ENCODE assay signal across 8 cellular contexts in the genomic region with DNA sequence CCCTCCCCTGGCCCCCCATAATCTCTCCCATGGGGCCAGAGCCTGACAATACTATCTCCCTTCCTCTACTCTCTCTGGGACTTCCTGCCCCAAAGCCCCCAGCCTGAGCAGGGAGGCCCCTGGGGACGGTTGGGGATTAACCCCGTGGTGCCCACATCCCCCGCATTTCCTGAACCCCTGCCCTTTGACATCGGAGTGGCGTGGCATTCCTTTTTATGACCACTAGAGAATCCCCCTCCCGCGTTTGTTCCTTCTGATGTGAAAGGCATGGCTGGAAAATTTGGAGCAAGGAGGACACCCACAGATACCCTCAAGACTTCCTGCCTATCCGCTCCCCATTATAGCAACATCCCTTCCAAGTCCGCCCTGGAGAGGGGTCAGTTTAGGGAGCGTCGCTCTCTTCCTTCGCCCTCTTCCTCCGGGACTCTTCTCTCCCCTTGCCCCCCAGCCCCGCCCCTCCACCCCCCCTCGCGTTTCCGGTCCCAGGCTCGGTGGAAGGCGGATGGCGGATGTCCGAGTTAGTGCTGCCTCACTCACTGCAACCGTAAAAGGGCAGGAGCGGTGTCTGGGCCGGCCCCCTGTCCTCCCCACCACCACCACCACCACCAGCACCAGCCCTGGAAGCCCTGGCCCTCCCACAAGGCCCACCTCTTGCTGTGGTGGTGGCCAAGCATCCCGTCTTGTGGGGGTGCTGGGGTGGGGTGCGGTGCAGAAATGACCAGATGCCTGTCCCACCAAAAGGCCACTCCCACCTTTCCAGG. TPM values are rescaled to one million over a fixed set of nuclear protein-coding genes. Genes with fewer than 3 reads are reported as not detected.
A peak's percentile ranks its signal among the peaks of the same experiment; 100 is the strongest.
DNase-seq lines count a peak whose midpoint lies in the region; ATAC-seq, FAIRE-seq and TF ChIP-seq lines count a peak whose summit lies in the region.

No MANE protein-coding gene starts in this region.

- TSS peak; percentile 56 for BruUV-seq in K562 (replicated peaks; lab: Mats Ljungman, UMichigan)

- TF ChIP-seq POLR2A in K562 (conservative IDR thresholded peaks at IDR 0.05), result peak; percentile 70

- no peaks in the 10 kb centered on the region for H3K9me3 ChIP-seq in OCI-LY1 (ENCODE audit: low read length)
- H3K9me3 ChIP-seq in K562 (replicated peaks; ENCODE audit: control insufficient read depth, insufficient read depth, low read depth, low read length), result no peaks in the 10 kb centered on the region
- H3K9me3 ChIP-seq in iPS-20b (ENCODE audit: insufficient read depth, low read depth, low read length), result no peaks in the 10 kb centered on the region
- H3K9me3 ChIP-seq in skeletal muscle tissue (ENCODE audit: control insufficient read depth in 3 of 3, low read length in 3 of 3), result no peaks in the 10 kb centered on the region

- 1% methylated on average over 12 of the region's 26 CpGs for WGBS in K562 (ENCODE audit: insufficient coverage, low coverage, missing lambda C conversion rate)

- H2AFZ ChIP-seq in OCI-LY1 (ENCODE audit: low read length), result no peak overlapping the region
- peak overlapping the region; percentile 62 for H2AFZ ChIP-seq in K562 (ENCODE audit: low read depth, low read length)

- no peak for TF ChIP-seq RAD21 in K562 (CRISPR knock-in tag; conservative IDR thresholded peaks at IDR 0.05 in 1 of 2, IDR thresholded peaks at IDR 0.05 in 1 of 2)

- POLR2A ChIA-PET in K562 (lab: Yijun Ruan, JAX), result interaction anchor here (0.5 to 1.6 kb wide), 5 partner anchors 16 to 81 kb away, joined by 3 to 4 read pairs (median 3); no protein-coding TSS in a partner anchor

- in situ Hi-C loops in K562 (cut with MboI), result no loop called here

- H3K4me1 ChIP-seq in OCI-LY1 (ENCODE audit: insufficient read depth, low read length, severe bottlenecking) (peaks cover 52% of the 10 kb centered on the region), K562 (replicated peaks in 1 of 2; ENCODE audit: control insufficient read depth in 2 of 2, insufficient read depth in 2 of 2, low read length in 2 of 2) (peaks cover 38 to 51% of the 10 kb centered on the region in 2 experiments), iPS-20b (ENCODE audit: insufficient read depth, low read length) (peaks cover 10% of the 10 kb centered on the region), skeletal muscle tissue (ENCODE audit: control insufficient read depth in 3 of 3, insufficient read depth in 3 of 3, low read length in 3 of 3) (peaks cover 27 to 39% (median 28%) of the 10 kb centered on the region in 3 donors)

- no peaks in the 10 kb centered on the region for H3K27me3 ChIP-seq in OCI-LY1 (ENCODE audit: insufficient read depth, low read length)
- H3K27me3 ChIP-seq in K562 (ENCODE audit: control insufficient read depth in 2 of 2, insufficient read depth in 2 of 2, low read length in 2 of 2), result no peaks in the 10 kb centered on the region
- H3K27me3 ChIP-seq in iPS-20b (ENCODE audit: insufficient read depth, low read length), result no peaks in the 10 kb centered on the region
- H3K27me3 ChIP-seq in skeletal muscle tissue (ENCODE audit: control insufficient read depth in 3 of 3, insufficient read depth in 3 of 3, low read length in 3 of 3), result no peaks in the 10 kb centered on the region

- no peak for TF ChIP-seq CTCF in OCI-LY1 (IDR thresholded peaks at IDR 0.05; ENCODE audit: low read length)
- TF ChIP-seq CTCF in K562 (IDR thresholded peaks at IDR 0.05 in 2 of 3, conservative IDR thresholded peaks at IDR 0.05 in 1 of 3; ENCODE audit: insufficient read depth in 2 of 3, low read depth in 1 of 3, low read length in 3 of 3), result no peak; a peak in 1 of 6 replicates

- ATAC-seq in K562, result peak; percentile 67
- ATAC-seq in GM19023 (IDR thresholded peaks at IDR 0.05; ENCODE audit: unreplicated experiment), result no peak

- H3K4me3 ChIP-seq in OCI-LY1 (ENCODE audit: low read depth, low read length, poor library complexity, severe bottlenecking) (peak overlapping the region; percentile 94), K562 (peak overlapping the region; percentile 99), iPS-20b (ENCODE audit: low read length) (peak overlapping the region; percentile 99), skeletal muscle tissue (ENCODE audit: low read length in 3 of 3) (peak overlapping the region; percentile 71 to 96 (median 93))

- H3K79me2 ChIP-seq in OCI-LY1 (ENCODE audit: insufficient read depth, low read length) (0 out of 2 replicates have a peak, but pooled peaks cover 7% of the 10 kb centered on the region), K562 (ENCODE audit: control insufficient read depth, insufficient read depth, low read length) (peaks cover 78% of the 10 kb centered on the region)

- peak; percentile 50; the same call in 1 of the 2 replicates for TF ChIP-seq EP300 in K562 (IDR thresholded peaks at IDR 0.05; ENCODE audit: low read length)

- FAIRE-seq in GM19239 (lab: Jason Lieb, UNC), result peak; percentile 80
- FAIRE-seq in K562 (lab: Jason Lieb, UNC), result no peak

- H3K9me2 ChIP-seq in OCI-LY1 (ENCODE audit: low read depth, low read length), result no peaks in the 10 kb centered on the region

- intact Hi-C loops in K562 (cut with micrococcal nuclease), result loop anchor here (5.0 kb wide), 1 partner anchor 133 kb away; no protein-coding TSS in a partner anchor

- no peaks in the 10 kb centered on the region for H3K9me1 ChIP-seq in K562 (ENCODE audit: control insufficient read depth, insufficient read depth, low read length)

- CTCF ChIA-PET in K562 (lab: Yijun Ruan, JAX; ENCODE audit: low intra/inter-chr PET ratio), result no interaction called here

- H3K27ac ChIP-seq in OCI-LY1 (ENCODE audit: low read depth, low read length, poor library complexity, severe bottlenecking) (peak overlapping the region; percentile 86), K562 (ENCODE audit: extremely low read depth, low read depth, low read length) (peak overlapping the region; percentile 98), iPS-20b (ENCODE audit: low read length) (peak overlapping the region; percentile 98), skeletal muscle tissue (ENCODE audit: low read depth, low read length) (peak overlapping the region; percentile 88)

- peak overlapping the region; percentile 83 for H3K4me2 ChIP-seq in OCI-LY1 (ENCODE audit: low read length)
- peak overlapping the region; percentile 97 for H3K4me2 ChIP-seq in K562 (ENCODE audit: insufficient read depth, low read length)

- H4K20me1 ChIP-seq in OCI-LY1 (ENCODE audit: insufficient read depth, low read length) (no peaks in the 10 kb centered on the region), K562 (replicated peaks; ENCODE audit: control insufficient read depth, insufficient read depth, low read length) (no peaks in the 10 kb centered on the region; the same call in 1 of the 2 replicates)

- DNase-seq in C1 segment of cervical spinal cord (lab: John Stamatoyannopoulos, UW) (peak in 8 of 14 donors; percentile 9 to 43 (median 22)), GM19239 (ENCODE audit: insufficient read length, low spot score) (peak; percentile 73), K562 (ENCODE audit: extremely low read depth in 1 of 4, low spot score in 3 of 4) (peak; percentile 64 to 89 (median 76)), medulla oblongata (ENCODE audit: extremely low spot score) (no peak)

- H3K9ac ChIP-seq in OCI-LY1 (ENCODE audit: low read length), result peak overlapping the region; percentile 92
- H3K9ac ChIP-seq in K562 (ENCODE audit: insufficient read depth in 1 of 2, low read depth in 2 of 2, low read length in 2 of 2), result peak overlapping the region; percentile 95 to 97
- peak overlapping the region; percentile 96; the same call in 1 of the 2 replicates for H3K9ac ChIP-seq in iPS-20b (ENCODE audit: low read depth, low read length)
- peak overlapping the region; percentile 61 to 93 (median 70) for H3K9ac ChIP-seq in skeletal muscle tissue (ENCODE audit: low read depth in 1 of 3, low read length in 3 of 3)

- H3K36me3 ChIP-seq in OCI-LY1 (ENCODE audit: insufficient read depth, low read length) (no peaks in the 10 kb centered on the region), K562 (ENCODE audit: control insufficient read depth, insufficient read depth, low read length) (peaks cover 43% of the 10 kb centered on the region; the same call in 2 of the 3 replicates), iPS-20b (ENCODE audit: insufficient read depth, low read depth, low read length) (peaks cover 6% of the 10 kb centered on the region; the same call in 1 of the 2 replicates), skeletal muscle tissue (ENCODE audit: control insufficient read depth in 3 of 3, insufficient read depth in 3 of 3, low read length in 3 of 3) (no peaks in the 10 kb centered on the region)

- no peaks in the 10 kb centered on the region for H3F3A ChIP-seq in OCI-LY1 (ENCODE audit: insufficient read depth, low read length)

RNA-seq across cellular contexts. Expression of a gene that starts 1.8 kb away (rescaled TPM):
- total RNA-seq in K562 (2011; cell fraction: chromatin; rRNA removed; ENCODE audit: low replicate concordance), result 123 and 279 TPM in 2 replicates
- total RNA-seq in K562 (2011; cell fraction: nucleolus; rRNA removed), result 127 and 148 TPM in 2 replicates
- total RNA-seq in K562 (2011; cell fraction: nucleoplasm; rRNA removed), result 106 and 127 TPM in 2 replicates
- 207 and 522 TPM in 2 replicates for total RNA-seq in K562 (2014; rRNA removed)
- 98.6 and 104 TPM in 2 replicates for total RNA-seq in K562 (2014; rRNA removed; fragmentation: Illumina TruSeq; extraction: Trizol)
- total RNA-seq in K562 (2015; rRNA removed; fragmentation: Illumina TruSeq; extraction: Trizol), result 112 and 114 TPM in 2 replicates
- 248 and 261 TPM in 2 replicates for total RNA-seq in K562 (2021)
- 92.0 and 102 TPM in 2 replicates for polyA plus RNA-seq in K562 (2011; rRNA removed)
- 80.7 and 337 TPM in 2 replicates for polyA plus RNA-seq in K562 (2011; cell fraction: cytosol; rRNA removed)
- polyA plus RNA-seq in K562 (2011; cell fraction: nucleus; rRNA removed), result 119 and 149 TPM in 2 replicates
- polyA plus RNA-seq in K562 (2012), result 109 and 183 TPM in 2 replicates
- polyA plus RNA-seq in K562 (2014; fragmentation: Illumina TruSeq; extraction: Trizol), result 169 and 182 TPM in 2 replicates
- polyA plus RNA-seq in K562 (2014; fragmentation: Nextera tagmentation; extraction: Ambion mirVana), result 10 to 100 TPM; 16.7 to 22.6 TPM
- 148 and 251 TPM in 2 replicates for polyA plus RNA-seq in K562 (2014; rRNA removed)
- polyA minus RNA-seq in K562 (2011; rRNA and poly(A)+ RNA removed), result 55.1 and 66.5 TPM in 2 replicates
- polyA minus RNA-seq in K562 (2011; cell fraction: cytosol; rRNA and poly(A)+ RNA removed), result 131 and 134 TPM in 2 replicates
- 72.3 and 93.4 TPM in 2 replicates for polyA minus RNA-seq in K562 (2011; cell fraction: nucleus; rRNA and poly(A)+ RNA removed)
- total RNA-seq in skeletal muscle tissue, result 32.4 TPM

RNA-seq across cellular contexts. Expression of a gene that starts 10.9 kb away (rescaled TPM):
- 2.8 and 3.4 TPM in 2 replicates for total RNA-seq in K562 (2011; cell fraction: chromatin; rRNA removed; ENCODE audit: low replicate concordance)
- total RNA-seq in K562 (2011; cell fraction: nucleolus; rRNA removed), result 3.5 and 5.0 TPM in 2 replicates
- total RNA-seq in K562 (2011; cell fraction: nucleoplasm; rRNA removed), result 2.3 and 3.4 TPM in 2 replicates
- total RNA-seq in K562 (2014; rRNA removed) (6.2 and 8.7 TPM in 2 replicates), K562 (2014; rRNA removed; fragmentation: Illumina TruSeq; extraction: Trizol) (5.4 and 6.1 TPM in 2 replicates), K562 (2015; rRNA removed; fragmentation: Illumina TruSeq; extraction: Trizol) (6.0 and 6.5 TPM in 2 replicates), K562 (2021) (6.4 and 7.6 TPM in 2 replicates), skeletal muscle tissue (0.52 TPM)
- polyA plus RNA-seq in K562 (2011; rRNA removed) (4.5 and 7.8 TPM in 2 replicates), K562 (2014; fragmentation: Illumina TruSeq; extraction: Trizol) (8.5 and 10.4 TPM in 2 replicates), K562 (2014; fragmentation: Nextera tagmentation; extraction: Ambion mirVana) (10 to 100 TPM; 13.0 to 15.6 TPM), K562 (2014; rRNA removed) (14.0 and 15.7 TPM in 2 replicates)
- polyA plus RNA-seq in K562 (2011; cell fraction: cytosol; rRNA removed), result 7.5 and 9.8 TPM in 2 replicates
- 7.9 and 8.8 TPM in 2 replicates for polyA plus RNA-seq in K562 (2011; cell fraction: nucleus; rRNA removed)
- 9.6 and 13.5 TPM in 2 replicates for polyA plus RNA-seq in K562 (2012)
- polyA minus RNA-seq in K562 (2011; rRNA and poly(A)+ RNA removed), result 1.2 and 1.8 TPM in 2 replicates
- 1.1 and 1.3 TPM in 2 replicates for polyA minus RNA-seq in K562 (2011; cell fraction: cytosol; rRNA and poly(A)+ RNA removed)
- 1.5 and 1.8 TPM in 2 replicates for polyA minus RNA-seq in K562 (2011; cell fraction: nucleus; rRNA and poly(A)+ RNA removed)

RNA-seq across cellular contexts. Expression of a gene that starts 12.3 kb away (rescaled TPM):
- total RNA-seq in K562 (2011; cell fraction: chromatin; rRNA removed; ENCODE audit: low replicate concordance), result 9.6 and 30.7 TPM in 2 replicates
- total RNA-seq in K562 (2011; cell fraction: nucleolus; rRNA removed), result 33.3 and 36.9 TPM in 2 replicates
- total RNA-seq in K562 (2011; cell fraction: nucleoplasm; rRNA removed), result 17.6 and 21.3 TPM in 2 replicates
- 9.3 and 20.1 TPM in 2 replicates for total RNA-seq in K562 (2014; rRNA removed)
- total RNA-seq in K562 (2014; rRNA removed; fragmentation: Illumina TruSeq; extraction: Trizol), result 6.9 and 7.2 TPM in 2 replicates
- total RNA-seq in K562 (2015; rRNA removed; fragmentation: Illumina TruSeq; extraction: Trizol), result 7.2 and 8.3 TPM in 2 replicates
- 21.4 and 24.3 TPM in 2 replicates for total RNA-seq in K562 (2021)
- polyA plus RNA-seq in K562 (2011; rRNA removed), result 14.1 and 23.1 TPM in 2 replicates
- 28.2 and 40.0 TPM in 2 replicates for polyA plus RNA-seq in K562 (2011; cell fraction: cytosol; rRNA removed)
- 19.8 and 28.9 TPM in 2 replicates for polyA plus RNA-seq in K562 (2011; cell fraction: nucleus; rRNA removed)
- polyA plus RNA-seq in K562 (2012), result 30.4 and 54.3 TPM in 2 replicates
- 18.6 and 23.7 TPM in 2 replicates for polyA plus RNA-seq in K562 (2014; fragmentation: Illumina TruSeq; extraction: Trizol)
- polyA plus RNA-seq in K562 (2014; fragmentation: Nextera tagmentation; extraction: Ambion mirVana), result under 1 TPM; 0.53 to 0.69 TPM
- 12.3 and 18.7 TPM in 2 replicates for polyA plus RNA-seq in K562 (2014; rRNA removed)
- 7.4 and 8.3 TPM in 2 replicates for polyA minus RNA-seq in K562 (2011; rRNA and poly(A)+ RNA removed)
- polyA minus RNA-seq in K562 (2011; cell fraction: cytosol; rRNA and poly(A)+ RNA removed), result 20.7 and 22.8 TPM in 2 replicates
- polyA minus RNA-seq in K562 (2011; cell fraction: nucleus; rRNA and poly(A)+ RNA removed), result 9.0 and 16.4 TPM in 2 replicates
- 45.4 TPM for total RNA-seq in skeletal muscle tissue

RNA-seq across cellular contexts. Expression of a gene that starts 41.3 kb away (rescaled TPM):
- total RNA-seq in K562 (2011; cell fraction: chromatin; rRNA removed; ENCODE audit: low replicate concordance), result 2.1 and 8.8 TPM in 2 replicates
- 4.2 and 6.7 TPM in 2 replicates for total RNA-seq in K562 (2011; cell fraction: nucleolus; rRNA removed)
- total RNA-seq in K562 (2011; cell fraction: nucleoplasm; rRNA removed), result 3.9 and 4.5 TPM in 2 replicates
- 1.2 and 1.6 TPM in 2 replicates for total RNA-seq in K562 (2014; rRNA removed)
- total RNA-seq in K562 (2014; rRNA removed; fragmentation: Illumina TruSeq; extraction: Trizol), result 0.73 TPM in 2 replicates
- total RNA-seq in K562 (2015; rRNA removed; fragmentation: Illumina TruSeq; extraction: Trizol), result 0.18 and 0.26 TPM in 2 replicates
- total RNA-seq in K562 (2021), result 2.4 and 2.7 TPM in 2 replicates
- polyA plus RNA-seq in K562 (2011; rRNA removed), result 0.25 and 0.27 TPM in 2 replicates
- polyA plus RNA-seq in K562 (2011; cell fraction: cytosol; rRNA removed), result 0.32 and 0.52 TPM in 2 replicates
- 1.8 and 3.8 TPM in 2 replicates for polyA plus RNA-seq in K562 (2011; cell fraction: nucleus; rRNA removed)
- polyA plus RNA-seq in K562 (2012), result 0.76 and 1.3 TPM in 2 replicates
- 1.2 and 1.4 TPM in 2 replicates for polyA plus RNA-seq in K562 (2014; fragmentation: Illumina TruSeq; extraction: Trizol)
- polyA plus RNA-seq in K562 (2014; fragmentation: Nextera tagmentation; extraction: Ambion mirVana), result under 1 TPM; 0.11 to 0.30 TPM
- polyA plus RNA-seq in K562 (2014; rRNA removed), result 0.93 and 2.9 TPM in 2 replicates
- polyA minus RNA-seq in K562 (2011; rRNA and poly(A)+ RNA removed), result 0.54 and 0.77 TPM in 2 replicates
- polyA minus RNA-seq in K562 (2011; cell fraction: cytosol; rRNA and poly(A)+ RNA removed), result 0.55 and 0.76 TPM in 2 replicates
- polyA minus RNA-seq in K562 (2011; cell fraction: nucleus; rRNA and poly(A)+ RNA removed), result 2.8 and 3.6 TPM in 2 replicates
- total RNA-seq in skeletal muscle tissue, result 42.8 TPM
